In the genomic region with DNA sequence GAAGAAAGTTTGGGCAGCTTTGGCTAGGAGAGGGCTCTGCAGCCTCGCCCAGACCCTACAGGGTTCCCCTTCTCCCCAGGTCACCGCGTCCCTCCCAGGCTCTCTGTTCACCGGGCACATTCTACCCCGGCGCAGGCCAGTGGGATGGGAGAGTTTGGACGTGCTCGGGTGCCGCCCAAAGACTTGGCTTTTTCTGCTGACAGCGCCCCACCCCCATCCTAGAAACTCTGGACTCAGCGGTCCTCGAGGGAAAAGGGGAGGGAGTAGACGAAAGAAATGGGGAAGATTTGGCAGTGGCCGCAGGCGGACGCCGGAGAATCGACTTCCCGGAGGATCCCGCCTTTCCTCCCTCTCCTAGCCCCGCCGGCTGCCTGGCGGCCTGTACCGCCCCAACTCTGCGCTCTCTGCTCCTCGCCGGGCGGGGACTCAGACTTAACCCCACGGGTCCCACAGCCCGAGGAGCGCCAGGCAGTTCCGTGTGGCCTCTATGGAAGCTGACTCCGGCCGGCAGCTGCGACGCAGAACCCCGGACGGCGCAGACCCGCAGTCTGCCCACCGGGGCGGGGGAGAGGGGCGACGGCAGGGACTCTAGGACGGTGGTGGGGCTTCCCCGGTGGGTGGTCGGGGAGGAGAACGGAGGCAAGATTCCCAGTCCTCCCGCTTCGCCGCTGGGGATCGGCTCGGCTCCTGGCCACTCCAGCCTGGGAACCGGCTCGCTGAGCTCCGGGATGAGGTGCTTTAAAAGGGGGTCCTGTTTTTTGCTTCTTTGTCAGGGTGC, we compare ENCODE assay signal across 1 cellular context.
TF ChIP-seq lines count a peak whose summit lies in the region.

No MANE protein-coding gene starts in this region.

TF ChIP-seq in WTC11, 78 proteins besides CTCF, POLR2A, EP300 and RAD21 (continued from another document):
- TF ChIP-seq, protein P1, sequence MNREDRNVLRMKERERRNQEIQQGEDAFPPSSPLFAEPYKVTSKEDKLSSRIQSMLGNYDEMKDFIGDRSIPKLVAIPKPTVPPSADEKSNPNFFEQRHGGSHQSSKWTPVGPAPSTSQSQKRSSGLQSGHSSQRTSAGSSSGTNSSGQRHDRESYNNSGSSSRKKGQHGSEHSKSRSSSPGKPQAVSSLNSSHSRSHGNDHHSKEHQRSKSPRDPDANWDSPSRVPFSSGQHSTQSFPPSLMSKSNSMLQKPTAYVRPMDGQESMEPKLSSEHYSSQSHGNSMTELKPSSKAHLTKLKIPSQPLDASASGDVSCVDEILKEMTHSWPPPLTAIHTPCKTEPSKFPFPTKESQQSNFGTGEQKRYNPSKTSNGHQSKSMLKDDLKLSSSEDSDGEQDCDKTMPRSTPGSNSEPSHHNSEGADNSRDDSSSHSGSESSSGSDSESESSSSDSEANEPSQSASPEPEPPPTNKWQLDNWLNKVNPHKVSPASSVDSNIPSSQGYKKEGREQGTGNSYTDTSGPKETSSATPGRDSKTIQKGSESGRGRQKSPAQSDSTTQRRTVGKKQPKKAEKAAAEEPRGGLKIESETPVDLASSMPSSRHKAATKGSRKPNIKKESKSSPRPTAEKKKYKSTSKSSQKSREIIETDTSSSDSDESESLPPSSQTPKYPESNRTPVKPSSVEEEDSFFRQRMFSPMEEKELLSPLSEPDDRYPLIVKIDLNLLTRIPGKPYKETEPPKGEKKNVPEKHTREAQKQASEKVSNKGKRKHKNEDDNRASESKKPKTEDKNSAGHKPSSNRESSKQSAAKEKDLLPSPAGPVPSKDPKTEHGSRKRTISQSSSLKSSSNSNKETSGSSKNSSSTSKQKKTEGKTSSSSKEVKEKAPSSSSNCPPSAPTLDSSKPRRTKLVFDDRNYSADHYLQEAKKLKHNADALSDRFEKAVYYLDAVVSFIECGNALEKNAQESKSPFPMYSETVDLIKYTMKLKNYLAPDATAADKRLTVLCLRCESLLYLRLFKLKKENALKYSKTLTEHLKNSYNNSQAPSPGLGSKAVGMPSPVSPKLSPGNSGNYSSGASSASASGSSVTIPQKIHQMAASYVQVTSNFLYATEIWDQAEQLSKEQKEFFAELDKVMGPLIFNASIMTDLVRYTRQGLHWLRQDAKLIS (CRISPR knock-in tag; IDR thresholded peaks at IDR 0.05; ENCODE audit: borderline replicate concordance): no peak
- TF ChIP-seq E2F4 (CRISPR knock-in tag; IDR thresholded peaks at IDR 0.05; ENCODE audit: borderline replicate concordance, low read depth) (no peak), SP1 (CRISPR knock-in tag; conservative IDR thresholded peaks at IDR 0.05) (peak; percentile 18; the same call in 1 of the 2 replicates)
- TF ChIP-seq, protein P2, sequence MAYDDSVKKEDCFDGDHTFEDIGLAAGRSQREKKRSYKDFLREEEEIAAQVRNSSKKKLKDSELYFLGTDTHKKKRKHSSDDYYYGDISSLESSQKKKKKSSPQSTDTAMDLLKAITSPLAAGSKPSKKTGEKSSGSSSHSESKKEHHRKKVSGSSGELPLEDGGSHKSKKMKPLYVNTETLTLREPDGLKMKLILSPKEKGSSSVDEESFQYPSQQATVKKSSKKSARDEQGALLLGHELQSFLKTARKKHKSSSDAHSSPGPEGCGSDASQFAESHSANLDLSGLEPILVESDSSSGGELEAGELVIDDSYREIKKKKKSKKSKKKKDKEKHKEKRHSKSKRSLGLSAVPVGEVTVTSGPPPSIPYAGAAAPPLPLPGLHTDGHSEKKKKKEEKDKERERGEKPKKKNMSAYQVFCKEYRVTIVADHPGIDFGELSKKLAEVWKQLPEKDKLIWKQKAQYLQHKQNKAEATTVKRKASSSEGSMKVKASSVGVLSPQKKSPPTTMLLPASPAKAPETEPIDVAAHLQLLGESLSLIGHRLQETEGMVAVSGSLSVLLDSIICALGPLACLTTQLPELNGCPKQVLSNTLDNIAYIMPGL (CRISPR knock-in tag; IDR thresholded peaks at IDR 0.05): peak; percentile 22; the same call in 1 of the 2 replicates
